In the genomic region with DNA sequence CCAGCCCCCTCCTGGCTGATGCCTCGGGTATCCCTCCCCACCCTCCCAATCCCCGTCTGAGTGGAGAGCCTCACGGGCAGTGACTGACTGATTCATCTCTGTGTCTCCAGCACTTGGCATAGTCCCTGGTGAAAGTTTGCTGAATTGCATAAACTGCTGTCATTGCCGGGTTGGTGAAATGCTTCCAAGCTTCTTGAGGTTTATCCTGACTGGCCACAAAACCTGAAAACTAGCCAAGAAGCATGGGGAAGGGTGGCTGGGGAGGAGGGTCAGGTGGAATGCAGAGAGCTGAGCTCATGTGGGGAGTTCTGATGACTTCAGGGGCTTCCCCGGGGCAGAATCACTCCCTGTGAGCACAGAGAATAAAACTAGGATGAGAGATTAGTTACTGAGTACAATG, we compare ENCODE assay signal across 9 cellular contexts. TPM values are rescaled to one million over a fixed set of nuclear protein-coding genes. Genes with fewer than 3 reads are reported as not detected.
DNase-seq lines count a peak whose midpoint lies in the region; ATAC-seq lines count a peak whose summit lies in the region.
"Had no signal": no experiment of that assay in that cellular context is flagged by ENCODE, and none has a peak within 500 bp of the region (broad histone marks: within the 10 kb centered on the region; RNA-seq: fewer than 3 reads in every experiment).

No MANE protein-coding gene starts in this region.

- H3K27me3 Mint-ChIP-seq in CD4-positive, alpha-beta memory T cell = peaks cover 4 to 9% of the 10 kb centered on the region in 2 donors

- POLR2A ChIA-PET in CD4-positive, alpha-beta memory T cell (lab: Charles Lee; ENCODE audit: partially characterized antibody) = no interaction called here

- intact Hi-C loops in aorta (cut with DNase I) = loop anchor here in 1 of 2 donors (5.0 kb wide), 1 partner anchor 41 kb away; no protein-coding TSS in a partner anchor
- intact Hi-C loops in CD4-positive, alpha-beta memory T cell (cut with micrococcal nuclease) = no loop called here

- H3K4me1 ChIP-seq in aorta (ENCODE audit: control insufficient read depth in 1 of 2, insufficient read depth in 2 of 2, low read length in 2 of 2) = peaks cover 0 to 6% of the 10 kb centered on the region in 2 donors
- no peaks in the 10 kb centered on the region for H3K4me1 ChIP-seq in CD4-positive, alpha-beta memory T cell (ENCODE audit: insufficient read depth, low read length)

- ATAC-seq in aorta (ENCODE audit: low FRiP score) = peak; percentile 54

- no peak overlapping the region for H3K4me3 Mint-ChIP-seq in CD4-positive, alpha-beta memory T cell

- DNase-seq in NCI-H2196 (lab: John Stamatoyannopoulos, UW; ENCODE audit: unreplicated experiment) = peak; percentile 35
- no peak for DNase-seq in NCI-H2196 treated with DMSO at 0.1 percent for 48 hours (lab: John Stamatoyannopoulos, UW; ENCODE audit: unreplicated experiment)
- DNase-seq in dedifferentiated amniotic fluid mesenchymal stem cell (ENCODE audit: extremely low spot score) = peak; percentile 91
- peak; percentile 16 to 76 for DNase-seq in lung microvascular endothelial cell (ENCODE audit: low read depth in 2 of 2)
- DNase-seq in aorta = peak in 1 of 2 donors; percentile 82
- DNase-seq in CD4-positive, alpha-beta memory T cell = no peak
- no peak for DNase-seq in stimulated activated CD4-positive, alpha-beta T cell treated with anti-CD3 and anti-CD28 coated beads, Interleukin-12 subunit alpha, Interleukin-12 subunit beta, amount 100 ng/mL, for 4 hours
- no peak for DNase-seq in NCI-H146 (lab: John Stamatoyannopoulos, UW)
- DNase-seq: naive B cell had no signal

- CTCF ChIA-PET in CD4-positive, alpha-beta memory T cell (lab: Charles Lee; ENCODE audit: partially characterized antibody) = interaction anchor here (1.3 to 2.4 kb wide), 2 partner anchors 9 to 10 kb away, joined by 3 to 13 read pairs; no protein-coding TSS in a partner anchor

- no peak overlapping the region for H3K4me3 ChIP-seq in aorta (ENCODE audit: low read length in 2 of 2)
- no peak overlapping the region for H3K4me3 ChIP-seq in CD4-positive, alpha-beta memory T cell (ENCODE audit: low read length in 2 of 2)

- no peaks in the 10 kb centered on the region for H3K36me3 Mint-ChIP-seq in CD4-positive, alpha-beta memory T cell
- H3K36me3 Mint-ChIP-seq: naive B cell had no signal

- peaks cover 0 to 2% (median 0%) of the 10 kb centered on the region in 8 donors for H3K9me3 Mint-ChIP-seq in CD4-positive, alpha-beta memory T cell
- H3K9me3 Mint-ChIP-seq: naive B cell had no signal

- no peak overlapping the region for H3K27ac Mint-ChIP-seq in CD4-positive, alpha-beta memory T cell

- no peaks in the 10 kb centered on the region for H3K9me3 ChIP-seq in aorta (ENCODE audit: control insufficient read depth, low read length)
- no peaks in the 10 kb centered on the region for H3K9me3 ChIP-seq in CD4-positive, alpha-beta memory T cell (ENCODE audit: control insufficient read depth in 1 of 2, low read length in 2 of 2)

- peak overlapping the region in 1 of 2 donors; percentile 13 for H3K27ac ChIP-seq in aorta (ENCODE audit: low read depth in 1 of 2, low read length in 2 of 2)
- H3K27ac ChIP-seq in CD4-positive, alpha-beta memory T cell (ENCODE audit: low read depth, low read length) = no peak overlapping the region

- H3K4me1 Mint-ChIP-seq in CD4-positive, alpha-beta memory T cell = no peaks in the 10 kb centered on the region

- 4 to 5% methylated on average over 5 of the region's 5 CpGs for WGBS in aorta, 2 donors

- no peaks in the 10 kb centered on the region for H3K27me3 ChIP-seq in aorta (ENCODE audit: control insufficient read depth in 1 of 2, insufficient read depth in 2 of 2, low read length in 1 of 2)
- peaks cover 5% of the 10 kb centered on the region for H3K27me3 ChIP-seq in CD4-positive, alpha-beta memory T cell (ENCODE audit: insufficient read depth, low read length)

- no peaks in the 10 kb centered on the region for H3K36me3 ChIP-seq in aorta (ENCODE audit: control insufficient read depth in 1 of 2, insufficient read depth in 2 of 2, low read length in 1 of 2)
- H3K36me3 ChIP-seq in CD4-positive, alpha-beta memory T cell (ENCODE audit: insufficient read depth, low read length) = no peaks in the 10 kb centered on the region

RNA-seq across cellular contexts. Expression of gene GGTA1, which starts 56.9 kb away (rescaled TPM):
- total RNA-seq in lung microvascular endothelial cell (5.4 and 9.5 TPM in 2 replicates), aorta (10 to 100 TPM; 17.6 to 38.9 TPM)
- 100 to 1,000 TPM; 102 to 239 TPM for polyA plus RNA-seq in aorta
- total RNA-seq in CD4-positive, alpha-beta memory T cell = not detected
- polyA plus RNA-seq in CD4-positive, alpha-beta memory T cell = not detected

Comparison
In these comparisons a context has a peak if more than half of its experiments do, and no peak if none do; other contexts are left out.
1. DNase-seq: peak in NCI-H2196 (single experiment), dedifferentiated amniotic fluid mesenchymal stem cell (single experiment) and lung microvascular endothelial cell (2 of 2); none in NCI-H2196 treated with DMSO at 0.1 percent for 48 hours (single experiment), CD4-positive, alpha-beta memory T cell (0 of 5), stimulated activated CD4-positive, alpha-beta T cell treated with anti-CD3 and anti-CD28 coated beads, Interleukin-12 subunit alpha, Interleukin-12 subunit beta, amount 100 ng/mL, for 4 hours (single experiment) and NCI-H146 (single experiment).